ENCODE assay signal across 2 cellular contexts in the genomic region with DNA sequence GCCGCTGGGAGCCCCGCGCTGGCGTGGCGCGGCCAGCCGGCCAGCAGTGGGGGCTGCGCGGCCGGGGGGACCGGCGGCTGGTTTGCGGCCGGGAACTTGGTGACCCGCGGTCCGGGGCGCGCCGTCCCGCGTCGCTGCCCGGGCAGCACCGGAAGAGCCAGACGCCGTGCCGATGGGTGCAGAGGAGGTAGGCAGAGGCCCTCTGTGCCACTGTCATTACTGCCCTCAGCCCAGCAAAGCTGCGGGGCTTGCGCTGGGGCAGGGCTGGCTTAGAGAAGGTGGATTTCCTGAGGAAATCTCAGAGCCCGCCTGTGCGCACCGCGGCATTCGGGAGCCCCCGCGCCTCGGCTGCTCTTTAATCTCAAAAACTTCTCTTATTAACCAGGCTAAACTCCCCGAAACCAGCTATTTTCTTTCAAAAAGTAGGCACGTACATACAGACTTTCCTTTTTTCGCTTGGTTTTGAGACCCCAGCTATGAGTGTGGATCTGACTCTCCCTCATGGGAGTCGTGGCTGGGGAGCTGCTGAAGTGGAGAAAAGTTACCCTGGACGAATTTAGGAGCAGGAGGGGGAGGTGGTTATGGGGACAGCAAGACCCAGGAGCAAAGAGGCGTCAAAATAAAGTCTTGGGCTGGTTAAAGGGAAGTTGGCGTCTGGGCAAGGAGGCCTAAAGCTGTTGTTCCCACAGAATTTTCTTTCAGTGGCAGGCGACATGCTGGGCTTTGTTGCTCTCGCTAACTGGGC.
TF ChIP-seq lines count a peak whose summit lies in the region.

No MANE protein-coding gene starts in this region.

TF ChIP-seq in A549, 52 proteins besides CTCF, POLR2A, EP300 and RAD21:
- TF ChIP-seq HDAC2 (IDR thresholded peaks at IDR 0.05) (no peak), TFCP2L1 (CRISPR knock-in tag; IDR thresholded peaks at IDR 0.05) (no peak), ZNF302 (CRISPR knock-in tag; IDR thresholded peaks at IDR 0.05) (no peak), JUNB (IDR thresholded peaks at IDR 0.05) (no peak), MAZ (IDR thresholded peaks at IDR 0.05; ENCODE audit: borderline replicate concordance, low read depth, low read length) (no peak), HEYL (CRISPR knock-in tag; IDR thresholded peaks at IDR 0.05) (no peak), NPAS2 (CRISPR knock-in tag; IDR thresholded peaks at IDR 0.05; ENCODE audit: borderline replicate concordance) (no peak)
- TF ChIP-seq, protein P1, sequence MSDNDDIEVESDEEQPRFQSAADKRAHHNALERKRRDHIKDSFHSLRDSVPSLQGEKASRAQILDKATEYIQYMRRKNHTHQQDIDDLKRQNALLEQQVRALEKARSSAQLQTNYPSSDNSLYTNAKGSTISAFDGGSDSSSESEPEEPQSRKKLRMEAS (IDR thresholded peaks at IDR 0.05) = no peak
- TF ChIP-seq, protein P2, sequence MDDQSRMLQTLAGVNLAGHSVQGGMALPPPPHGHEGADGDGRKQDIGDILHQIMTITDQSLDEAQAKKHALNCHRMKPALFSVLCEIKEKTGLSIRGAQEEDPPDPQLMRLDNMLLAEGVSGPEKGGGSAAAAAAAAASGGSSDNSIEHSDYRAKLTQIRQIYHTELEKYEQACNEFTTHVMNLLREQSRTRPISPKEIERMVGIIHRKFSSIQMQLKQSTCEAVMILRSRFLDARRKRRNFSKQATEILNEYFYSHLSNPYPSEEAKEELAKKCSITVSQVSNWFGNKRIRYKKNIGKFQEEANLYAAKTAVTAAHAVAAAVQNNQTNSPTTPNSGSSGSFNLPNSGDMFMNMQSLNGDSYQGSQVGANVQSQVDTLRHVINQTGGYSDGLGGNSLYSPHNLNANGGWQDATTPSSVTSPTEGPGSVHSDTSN (IDR thresholded peaks at IDR 0.05) = no peak

TF ChIP-seq in GM12878, 131 proteins besides CTCF, POLR2A, EP300 and RAD21:
- TF ChIP-seq, protein P3, sequence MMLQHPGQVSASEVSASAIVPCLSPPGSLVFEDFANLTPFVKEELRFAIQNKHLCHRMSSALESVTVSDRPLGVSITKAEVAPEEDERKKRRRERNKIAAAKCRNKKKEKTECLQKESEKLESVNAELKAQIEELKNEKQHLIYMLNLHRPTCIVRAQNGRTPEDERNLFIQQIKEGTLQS (IDR thresholded peaks at IDR 0.05; ENCODE audit: borderline replicate concordance, extremely low read depth, low read depth, low read length) = no peak
- no peak; the same call in 1 of the 2 replicates for TF ChIP-seq CBFB (IDR thresholded peaks at IDR 0.05; ENCODE audit: low read depth)
- TF ChIP-seq BHLHE40 (IDR thresholded peaks at IDR 0.05; ENCODE audit: borderline replicate concordance in 1 of 2, low read depth in 2 of 2, low read length in 1 of 2) = peak in 1 of 2 experiments; percentile 43; a peak in 1 of 4 replicates
- TF ChIP-seq SPI1 (IDR thresholded peaks at IDR 0.05; ENCODE audit: borderline replicate concordance, insufficient read depth, low read depth, low read length) = no peak
- TF ChIP-seq, protein P4, sequence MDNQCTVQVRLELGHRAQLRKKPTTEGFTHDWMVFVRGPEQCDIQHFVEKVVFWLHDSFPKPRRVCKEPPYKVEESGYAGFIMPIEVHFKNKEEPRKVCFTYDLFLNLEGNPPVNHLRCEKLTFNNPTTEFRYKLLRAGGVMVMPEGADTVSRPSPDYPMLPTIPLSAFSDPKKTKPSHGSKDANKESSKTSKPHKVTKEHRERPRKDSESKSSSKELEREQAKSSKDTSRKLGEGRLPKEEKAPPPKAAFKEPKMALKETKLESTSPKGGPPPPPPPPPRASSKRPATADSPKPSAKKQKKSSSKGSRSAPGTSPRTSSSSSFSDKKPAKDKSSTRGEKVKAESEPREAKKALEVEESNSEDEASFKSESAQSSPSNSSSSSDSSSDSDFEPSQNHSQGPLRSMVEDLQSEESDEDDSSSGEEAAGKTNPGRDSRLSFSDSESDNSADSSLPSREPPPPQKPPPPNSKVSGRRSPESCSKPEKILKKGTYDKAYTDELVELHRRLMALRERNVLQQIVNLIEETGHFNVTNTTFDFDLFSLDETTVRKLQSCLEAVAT (IDR thresholded peaks at IDR 0.05) = 0 out of 2 replicates have a peak, but pooled peaks have one; percentile 53
- TF ChIP-seq LARP7 (IDR thresholded peaks at IDR 0.05) = peak; percentile 54
- 0 out of 2 replicates have a peak, but pooled peaks have one; percentile 28 for TF ChIP-seq NBN (IDR thresholded peaks at IDR 0.05)
- peak; percentile 34 for TF ChIP-seq IKZF1 (conservative IDR thresholded peaks at IDR 0.05)
- TF ChIP-seq RUNX3 (IDR thresholded peaks at IDR 0.05; ENCODE audit: low read length) = peak; percentile 24; the same call in 1 of the 2 replicates
- TF ChIP-seq NR2F1 (conservative IDR thresholded peaks at IDR 0.05) = peak; percentile 70
- no peak for TF ChIP-seq NFIC (IDR thresholded peaks at IDR 0.05; ENCODE audit: low read depth, low read length)
- no peak for TF ChIP-seq ZNF24 (IDR thresholded peaks at IDR 0.05)
- TF ChIP-seq EZH2 (IDR thresholded peaks at IDR 0.05; ENCODE audit: borderline replicate concordance, control insufficient read depth, low read depth, low read length) = 0 out of 2 replicates have a peak, but pooled peaks have one; percentile 23
- peak; percentile 8; the same call in 1 of the 2 replicates for TF ChIP-seq SIN3A (IDR thresholded peaks at IDR 0.05; ENCODE audit: low read depth, low read length)
- TF ChIP-seq POLR2AphosphoS5 (IDR thresholded peaks at IDR 0.05; ENCODE audit: low read length) = peak; percentile 15; the same call in 1 of the 2 replicates
- TF ChIP-seq GABPA (IDR thresholded peaks at IDR 0.05; ENCODE audit: low read depth) = no peak
- TF ChIP-seq ASH2L (IDR thresholded peaks at IDR 0.05; ENCODE audit: borderline replicate concordance, low read depth) = 0 out of 2 replicates have a peak, but pooled peaks have one; percentile 22
TF ChIP-seq in GM12878: peak in this region for 11.
